9 cellular contexts compared by ENCODE assay signal in genomic region chr13:95191821-95192220, GRCh38.
A peak's percentile ranks its signal among the peaks of the same experiment; 100 is the strongest.
DNase-seq lines count a peak whose midpoint lies in the region; ATAC-seq and TF ChIP-seq lines count a peak whose summit lies in the region.
"Had no signal": no experiment of that assay in that cellular context is flagged by ENCODE, and none has a peak within 500 bp of the region (broad histone marks: within the 10 kb centered on the region; RNA-seq: fewer than 3 reads in every experiment).

No MANE protein-coding gene starts in this region.

- intact Hi-C loops in CD4-positive, alpha-beta memory T cell (cut with micrococcal nuclease): no loop called here
- intact Hi-C loops in activated CD4-positive, alpha-beta memory T cell treated with anti-CD3 and anti-CD28 coated beads for 36 hours (cut with micrococcal nuclease): loop anchor here (1.0 kb wide), 1 partner anchor 188 kb away; no protein-coding TSS in a partner anchor
- intact Hi-C loops in mucosa of descending colon (cut with DNase I, micrococcal nuclease): loop anchor here (5.0 kb wide), 3 partner anchors 190 to 215 kb away; no protein-coding TSS in a partner anchor

- H3K36me3 ChIP-seq in CD4-positive, alpha-beta memory T cell (ENCODE audit: insufficient read depth, low read length): no peaks in the 10 kb centered on the region
- peaks cover 50% of the 10 kb centered on the region for H3K36me3 ChIP-seq in endodermal cell (ENCODE audit: control insufficient read depth, insufficient read depth, low read length)
- no peaks in the 10 kb centered on the region for H3K36me3 ChIP-seq in mucosa of descending colon (ENCODE audit: low read depth)

- no peak overlapping the region for H3K9ac ChIP-seq in endodermal cell (ENCODE audit: extremely low read depth, low read length, poor library complexity, severe bottlenecking)

- H3K36me3 Mint-ChIP-seq in CD4-positive, alpha-beta memory T cell: peaks cover 0 to 8% of the 10 kb centered on the region in 2 donors
- peaks cover 5% of the 10 kb centered on the region for H3K36me3 Mint-ChIP-seq in activated CD4-positive, alpha-beta memory T cell treated with anti-CD3 and anti-CD28 coated beads for 36 hours
- H3K36me3 Mint-ChIP-seq in endodermal cell (ENCODE audit: low read depth): peaks cover 50% of the 10 kb centered on the region
- H3K36me3 Mint-ChIP-seq: activated naive CD4-positive, alpha-beta T cell treated with anti-CD3 and anti-CD28 coated beads, Interleukin-2, amount 50 U/mL, for 24 hours had no signal

- H3K4me1 Mint-ChIP-seq in CD4-positive, alpha-beta memory T cell: peaks cover 7 to 20% (median 17%) of the 10 kb centered on the region in 4 donors
- peaks cover 9% of the 10 kb centered on the region for H3K4me1 Mint-ChIP-seq in activated CD4-positive, alpha-beta memory T cell treated with anti-CD3 and anti-CD28 coated beads for 36 hours (ENCODE audit: low read depth)
- peaks cover 17% of the 10 kb centered on the region for H3K4me1 Mint-ChIP-seq in endodermal cell

- no peak overlapping the region for H3K4me3 Mint-ChIP-seq in CD4-positive, alpha-beta memory T cell
- H3K4me3 Mint-ChIP-seq in activated CD4-positive, alpha-beta memory T cell treated with anti-CD3 and anti-CD28 coated beads for 36 hours: no peak overlapping the region
- no peak overlapping the region for H3K4me3 Mint-ChIP-seq in endodermal cell
- H3K4me3 Mint-ChIP-seq: activated naive CD4-positive, alpha-beta T cell treated with anti-CD3 and anti-CD28 coated beads, Interleukin-2, amount 50 U/mL, for 24 hours had no signal

- H3K4me3 ChIP-seq in CD4-positive, alpha-beta memory T cell (ENCODE audit: low read length in 2 of 2): no peak overlapping the region
- H3K4me3 ChIP-seq in endodermal cell (ENCODE audit: low read length) (no peak overlapping the region), mucosa of descending colon (no peak overlapping the region)

- ATAC-seq in GM19324 (IDR thresholded peaks at IDR 0.05; ENCODE audit: low FRiP score, unreplicated experiment) (peak; percentile 85), HG03342 (IDR thresholded peaks at IDR 0.05; ENCODE audit: unreplicated experiment) (peak; percentile 94), mucosa of descending colon (peak; percentile 95)

- peaks cover 2% of the 10 kb centered on the region for H3K4me1 ChIP-seq in CD4-positive, alpha-beta memory T cell (ENCODE audit: insufficient read depth, low read length)
- H3K4me1 ChIP-seq in endodermal cell (ENCODE audit: control insufficient read depth, insufficient read depth, low read length): peaks cover 4% of the 10 kb centered on the region
- H3K4me1 ChIP-seq in mucosa of descending colon (ENCODE audit: low read depth): no peaks in the 10 kb centered on the region

- no peak overlapping the region for H3K27ac ChIP-seq in CD4-positive, alpha-beta memory T cell (ENCODE audit: low read depth, low read length)
- no peak overlapping the region for H3K27ac ChIP-seq in endodermal cell (ENCODE audit: low read depth, low read length)

- H3K9me3 ChIP-seq in CD4-positive, alpha-beta memory T cell (ENCODE audit: control insufficient read depth in 1 of 2, low read length in 2 of 2): no peaks in the 10 kb centered on the region
- H3K9me3 ChIP-seq in endodermal cell (ENCODE audit: control insufficient read depth, low read length) (peaks cover 5% of the 10 kb centered on the region), mucosa of descending colon (no peaks in the 10 kb centered on the region)

- TF ChIP-seq CTCF in endodermal cell (conservative IDR thresholded peaks at IDR 0.05) (peak; percentile 98), mucosa of descending colon (IDR thresholded peaks at IDR 0.05) (peak; percentile 82)

- peak overlapping the region in 1 of 7 donors; percentile 55 for H3K27ac Mint-ChIP-seq in CD4-positive, alpha-beta memory T cell
- H3K27ac Mint-ChIP-seq in activated CD4-positive, alpha-beta memory T cell treated with anti-CD3 and anti-CD28 coated beads for 36 hours: no peak overlapping the region
- peak overlapping the region; percentile 36 for H3K27ac Mint-ChIP-seq in endodermal cell
- H3K27ac Mint-ChIP-seq: activated naive CD4-positive, alpha-beta T cell treated with anti-CD3 and anti-CD28 coated beads, Interleukin-2, amount 50 U/mL, for 24 hours had no signal

- peak in 4 of 5 donors; percentile 22 to 38 (median 35) for DNase-seq in CD4-positive, alpha-beta memory T cell
- DNase-seq in NCI-H69 (lab: John Stamatoyannopoulos, UW) (peak; percentile 59), endodermal cell (peak; percentile 97), mucosa of descending colon (peak; percentile 72 to 91 (median 87))
- peak; percentile 78 for DNase-seq in activated CD4-positive, alpha-beta memory T cell treated with anti-CD3 and anti-CD28 coated beads for 36 hours
- peak; percentile 47 for DNase-seq in stimulated activated CD8-positive, alpha-beta memory T cell treated with anti-CD3 and anti-CD28 coated beads, Interleukin-7, amount 100 ng/mL, for 24 hours (ENCODE audit: low read depth)

- H3K27me3 ChIP-seq in CD4-positive, alpha-beta memory T cell (ENCODE audit: insufficient read depth, low read length): no peaks in the 10 kb centered on the region
- no peaks in the 10 kb centered on the region for H3K27me3 ChIP-seq in endodermal cell (ENCODE audit: control insufficient read depth, insufficient read depth, low read length, poor library complexity, severe bottlenecking)

- POLR2A ChIA-PET in CD4-positive, alpha-beta memory T cell (lab: Charles Lee; ENCODE audit: partially characterized antibody): interaction anchor here (1.4 kb wide), 1 partner anchor 189 kb away, joined by 3 read pairs; no protein-coding TSS in a partner anchor
- POLR2A ChIA-PET in activated CD4-positive, alpha-beta memory T cell treated with anti-CD3 and anti-CD28 coated beads for 36 hours (lab: Charles Lee): no interaction called here

- peaks cover 0 to 5% (median 0%) of the 10 kb centered on the region in 8 donors for H3K9me3 Mint-ChIP-seq in CD4-positive, alpha-beta memory T cell
- no peaks in the 10 kb centered on the region for H3K9me3 Mint-ChIP-seq in activated CD4-positive, alpha-beta memory T cell treated with anti-CD3 and anti-CD28 coated beads for 36 hours
- no peaks in the 10 kb centered on the region for H3K9me3 Mint-ChIP-seq in endodermal cell
- H3K9me3 Mint-ChIP-seq: activated naive CD4-positive, alpha-beta T cell treated with anti-CD3 and anti-CD28 coated beads, Interleukin-2, amount 50 U/mL, for 24 hours had no signal

- WGBS in endodermal cell (ENCODE audit: insufficient coverage in 1 of 2, insufficient read length in 1 of 2), 2 experiments: 7 to 18% methylated on average over 3 to 4 of the region's 4 CpGs

- CTCF ChIA-PET in CD4-positive, alpha-beta memory T cell (lab: Charles Lee; ENCODE audit: partially characterized antibody): interaction anchor here (0.7 to 12.1 kb wide), 20 partner anchors 9 to 287 kb away, joined by 3 to 256 read pairs (median 5); partner anchors contain the start of gene ABCC4
- CTCF ChIA-PET in activated CD4-positive, alpha-beta memory T cell treated with anti-CD3 and anti-CD28 coated beads for 36 hours (lab: Charles Lee): interaction anchor here (0.6 to 7.4 kb wide), 20 partner anchors 10 to 640 kb away, joined by 3 to 233 read pairs (median 4); partner anchors contain the start of gene ABCC4

- no peaks in the 10 kb centered on the region for H3K27me3 Mint-ChIP-seq in CD4-positive, alpha-beta memory T cell
- H3K27me3 Mint-ChIP-seq in activated CD4-positive, alpha-beta memory T cell treated with anti-CD3 and anti-CD28 coated beads for 36 hours: no peaks in the 10 kb centered on the region
- no peaks in the 10 kb centered on the region for H3K27me3 Mint-ChIP-seq in endodermal cell (ENCODE audit: insufficient read depth)
- H3K27me3 Mint-ChIP-seq: activated naive CD4-positive, alpha-beta T cell treated with anti-CD3 and anti-CD28 coated beads, Interleukin-2, amount 50 U/mL, for 24 hours had no signal

Comparison
In these comparisons a context has a peak if more than half of its experiments do, and no peak if none do; other contexts are left out.
1. DNase-seq: peak in every context shown above with its lines; median percentile 97 in endodermal cell; 87 in mucosa of descending colon; 78 in activated CD4-positive, alpha-beta memory T cell treated with anti-CD3 and anti-CD28 coated beads for 36 hours; 59 in NCI-H69; 47 in stimulated activated CD8-positive, alpha-beta memory T cell treated with anti-CD3 and anti-CD28 coated beads, Interleukin-7, amount 100 ng/mL, for 24 hours; 35 in CD4-positive, alpha-beta memory T cell.